Comparison of ENCODE assay signal across 9 cellular contexts in the genomic region with DNA sequence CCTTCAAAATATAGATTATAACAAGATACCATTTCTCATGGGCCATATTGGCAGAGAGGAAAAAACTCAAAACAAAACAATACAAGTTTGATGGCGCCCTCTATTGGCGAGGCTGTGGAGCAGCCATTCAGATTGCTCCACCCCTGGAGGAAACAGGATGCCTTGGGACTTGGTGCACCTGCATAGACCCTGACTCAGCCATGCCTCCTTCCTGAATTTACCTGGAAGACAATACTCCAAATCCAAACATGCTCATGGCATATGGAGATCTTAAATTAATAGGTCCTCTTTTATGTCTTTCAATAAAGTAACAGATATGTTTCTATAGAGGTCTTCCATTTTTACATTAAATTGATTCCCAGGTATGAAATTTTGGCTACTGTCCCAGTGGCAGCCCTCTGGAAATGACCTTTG.
DNase-seq lines count a peak whose midpoint lies in the region; ATAC-seq, FAIRE-seq and TF ChIP-seq lines count a peak whose summit lies in the region.
"Had no signal": no experiment of that assay in that cellular context is flagged by ENCODE, and none has a peak within 500 bp of the region (broad histone marks: within the 10 kb centered on the region; RNA-seq: fewer than 3 reads in every experiment).

No MANE protein-coding gene starts in this region.

- H3K36me3 Mint-ChIP-seq in activated naive CD8-positive, alpha-beta T cell treated with anti-CD3 and anti-CD28 coated beads for 36 hours, result no peaks in the 10 kb centered on the region

- dilution Hi-C loops in keratinocyte (cut with MboI; ENCODE audit: extremely low pct_ligation_motif_present, low sequenced_read_pairs), result no loop called here

- H3K9me1 ChIP-seq in keratinocyte (ENCODE audit: control insufficient read depth, extremely low read depth, insufficient read depth, low read length), result no peaks in the 10 kb centered on the region

- TF ChIP-seq CTCF in GM06990 (IDR thresholded peaks at IDR 0.05; ENCODE audit: insufficient read depth, low read length, poor library complexity, severe bottlenecking) (peak; percentile 85), LNCaP clone FGC (IDR thresholded peaks at IDR 0.05; ENCODE audit: control insufficient read depth, extremely low read depth, insufficient read depth) (peak; percentile 78), SU-DHL-6 (IDR thresholded peaks at IDR 0.05; ENCODE audit: insufficient read depth, low read length, poor library complexity, severe bottlenecking) (peak; percentile 85), keratinocyte (optimal IDR thresholded peaks at IDR 0.05 in 1 of 3, IDR thresholded peaks at IDR 0.05 in 1 of 3, conservative IDR thresholded peaks at IDR 0.05 in 1 of 3; ENCODE audit: extremely low read depth in 1 of 3, insufficient read depth in 2 of 3, low read length in 3 of 3) (peak; percentile 39 to 74 (median 62))

- DNase-seq in GM06990 (ENCODE audit: extremely low read depth, insufficient read length) (no peak), LNCaP clone FGC (ENCODE audit: low read depth) (peak; percentile 41), keratinocyte (ENCODE audit: low read depth, low spot score) (no peak)
- DNase-seq in activated naive CD8-positive, alpha-beta T cell treated with anti-CD3 and anti-CD28 coated beads for 36 hours, result peak; percentile 60
- DNase-seq in stimulated activated CD8-positive, alpha-beta memory T cell treated with anti-CD3 and anti-CD28 coated beads, Interleukin-15, amount 100 ng/mL, for 24 hours (ENCODE audit: low read depth), result peak; percentile 19

- H3K4me2 ChIP-seq in SU-DHL-6 (ENCODE audit: low read depth, low read length, poor library complexity, severe bottlenecking) (no peak overlapping the region), keratinocyte (ENCODE audit: control insufficient read depth, extremely low read depth, insufficient read depth, low read depth, low read length) (no peak overlapping the region)

- H3F3A ChIP-seq in SU-DHL-6 (ENCODE audit: insufficient read depth), result no peaks in the 10 kb centered on the region

- no peak for ATAC-seq in HG02870 (IDR thresholded peaks at IDR 0.05; ENCODE audit: unreplicated experiment)
- ATAC-seq in HG03159 (IDR thresholded peaks at IDR 0.05; ENCODE audit: unreplicated experiment), result no peak

- H3K27me3 ChIP-seq in GM06990 (replicated peaks; ENCODE audit: control insufficient read depth, insufficient read depth, low read length) (peaks cover 2% of the 10 kb centered on the region; the same call in 1 of the 2 replicates), SU-DHL-6 (ENCODE audit: low read length) (no peaks in the 10 kb centered on the region), keratinocyte (ENCODE audit: control insufficient read depth, extremely low read depth, insufficient read depth, low read length) (no peaks in the 10 kb centered on the region)

- no peaks in the 10 kb centered on the region for H3K4me1 ChIP-seq in keratinocyte (ENCODE audit: control insufficient read depth, extremely low read depth, insufficient read depth, low read length)

- H3K9me3 Mint-ChIP-seq in activated naive CD8-positive, alpha-beta T cell treated with anti-CD3 and anti-CD28 coated beads for 36 hours, result no peaks in the 10 kb centered on the region
- H3K9me3 Mint-ChIP-seq: dendritic cell treated with granulocyte-macrophage colony-stimulating factor and Interleukin-4, amounts not matched to agents 40 ng/mL and 50 ng/mL, for 4 days had no signal

- H3K36me3 ChIP-seq in GM06990 (ENCODE audit: control insufficient read depth, insufficient read depth, low read length) (no peaks in the 10 kb centered on the region), SU-DHL-6 (ENCODE audit: low read length) (no peaks in the 10 kb centered on the region), keratinocyte (ENCODE audit: control insufficient read depth in 2 of 2, extremely low read depth in 1 of 2, insufficient read depth in 2 of 2, low read length in 2 of 2) (no peaks in the 10 kb centered on the region)

- H3K27ac Mint-ChIP-seq in activated naive CD8-positive, alpha-beta T cell treated with anti-CD3 and anti-CD28 coated beads for 36 hours, result no peak overlapping the region
- H3K27ac Mint-ChIP-seq: dendritic cell treated with granulocyte-macrophage colony-stimulating factor and Interleukin-4, amounts not matched to agents 40 ng/mL and 50 ng/mL, for 4 days had no signal

- H3K27ac ChIP-seq in SU-DHL-6 (ENCODE audit: low read depth, low read length), result no peak overlapping the region
- no peak overlapping the region for H3K27ac ChIP-seq in keratinocyte (ENCODE audit: control insufficient read depth, insufficient read depth, low read length)

- H3K4me1 Mint-ChIP-seq in activated naive CD8-positive, alpha-beta T cell treated with anti-CD3 and anti-CD28 coated beads for 36 hours, result peaks cover 59% of the 10 kb centered on the region

- H3K27me3 Mint-ChIP-seq in activated naive CD8-positive, alpha-beta T cell treated with anti-CD3 and anti-CD28 coated beads for 36 hours, result no peaks in the 10 kb centered on the region

- H4K20me1 ChIP-seq in SU-DHL-6 (ENCODE audit: low read depth, low read length) (no peaks in the 10 kb centered on the region), keratinocyte (ENCODE audit: control insufficient read depth, extremely low read depth, insufficient read depth, low read length) (no peaks in the 10 kb centered on the region)

- H3K9me3 ChIP-seq in SU-DHL-6 (ENCODE audit: insufficient read depth, low read length) (no peaks in the 10 kb centered on the region), keratinocyte (ENCODE audit: control insufficient read depth, low read depth, low read length) (no peaks in the 10 kb centered on the region)

- H2AFZ ChIP-seq in SU-DHL-6 (ENCODE audit: low read depth, low read length, severe bottlenecking), result no peak overlapping the region
- no peak overlapping the region for H2AFZ ChIP-seq in keratinocyte (ENCODE audit: control insufficient read depth, low read length)

- H3K4me3 ChIP-seq in GM06990 (replicated peaks; ENCODE audit: low read depth, low read length) (no peak overlapping the region), LNCaP clone FGC (ENCODE audit: low read depth, low read length) (no peak overlapping the region), SU-DHL-6 (ENCODE audit: insufficient read depth, low read length, poor library complexity, severe bottlenecking) (no peak overlapping the region), keratinocyte (ENCODE audit: control insufficient read depth in 2 of 3, extremely low read depth in 1 of 3, insufficient read depth in 2 of 3, low read depth in 1 of 3, low read length in 3 of 3) (no peak overlapping the region)

- FAIRE-seq in keratinocyte (lab: Jason Lieb, UNC), result no peak

- H3K4me3 Mint-ChIP-seq in activated naive CD8-positive, alpha-beta T cell treated with anti-CD3 and anti-CD28 coated beads for 36 hours, result no peak overlapping the region
- H3K4me3 Mint-ChIP-seq: dendritic cell treated with granulocyte-macrophage colony-stimulating factor and Interleukin-4, amounts not matched to agents 40 ng/mL and 50 ng/mL, for 4 days had no signal

- no peaks in the 10 kb centered on the region for H3K79me2 ChIP-seq in SU-DHL-6 (ENCODE audit: insufficient read depth, low read length)
- H3K79me2 ChIP-seq in keratinocyte (ENCODE audit: control insufficient read depth, insufficient read depth, low read length), result no peaks in the 10 kb centered on the region

- no peaks in the 10 kb centered on the region for H3K9me2 ChIP-seq in SU-DHL-6 (replicated peaks; ENCODE audit: insufficient read depth, low read length)

- no peak overlapping the region for H3K9ac ChIP-seq in SU-DHL-6 (ENCODE audit: low read length)
- no peak overlapping the region for H3K9ac ChIP-seq in keratinocyte (ENCODE audit: control insufficient read depth, extremely low read depth, insufficient read depth, low read length)

Comparison
In these comparisons a context has a peak if more than half of its experiments do, and no peak if none do; other contexts are left out.
1. DNase-seq: peak in LNCaP clone FGC (single experiment), activated naive CD8-positive, alpha-beta T cell treated with anti-CD3 and anti-CD28 coated beads for 36 hours (single experiment) and stimulated activated CD8-positive, alpha-beta memory T cell treated with anti-CD3 and anti-CD28 coated beads, Interleukin-15, amount 100 ng/mL, for 24 hours (single experiment); none in GM06990 (single experiment) and keratinocyte (single experiment).
2. Peak in every context shown above with its lines, with median percentiles within 50 percentile points of each other: CTCF ChIP-seq.